7 cellular contexts compared by ENCODE assay signal in the genomic region with DNA sequence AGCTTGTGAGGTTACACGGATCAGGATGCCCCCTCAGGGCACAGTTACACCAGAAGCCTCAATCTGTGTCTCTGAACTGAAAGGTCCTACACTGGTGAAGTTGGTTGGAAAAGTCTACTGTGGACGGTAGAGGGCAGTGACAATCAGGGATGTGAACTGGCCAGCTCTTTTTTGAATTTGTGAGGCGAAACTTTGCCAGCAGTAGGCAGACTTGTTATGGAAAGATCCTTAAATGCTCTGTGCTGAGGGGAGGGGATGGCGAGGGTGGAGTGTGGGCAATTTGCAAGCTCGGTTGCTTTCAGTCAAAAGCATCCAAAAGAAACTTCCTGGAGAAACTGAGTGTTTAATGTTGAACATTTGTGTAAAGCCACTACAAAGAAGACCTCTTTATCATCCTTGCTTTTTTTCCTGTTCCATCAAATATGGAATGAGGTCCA.
DNase-seq lines count a peak whose midpoint lies in the region; ATAC-seq and TF ChIP-seq lines count a peak whose summit lies in the region.

No MANE protein-coding gene starts in this region.

- no peaks in the 10 kb centered on the region for H3K9me3 ChIP-seq in liver (ENCODE audit: control insufficient read depth in 4 of 4, low read length in 3 of 4)

- H3K4me1 ChIP-seq in liver (ENCODE audit: control insufficient read depth in 4 of 4, insufficient read depth in 4 of 4, low read length in 3 of 4) = peaks cover 0 to 3% (median 0%) of the 10 kb centered on the region in 4 donors

- ATAC-seq in HG02759 (IDR thresholded peaks at IDR 0.05; ENCODE audit: unreplicated experiment) = no peak

- peak; percentile 79 for TF ChIP-seq CTCF in liver (IDR thresholded peaks at IDR 0.05; ENCODE audit: low read depth, low read length, missing input control)
- peak; percentile 83 for TF ChIP-seq CTCF in type B pancreatic cell (conservative IDR thresholded peaks at IDR 0.05)

- H3K9me3 Mint-ChIP-seq in type B pancreatic cell = no peaks in the 10 kb centered on the region

- H3K36me3 ChIP-seq in liver (ENCODE audit: control insufficient read depth in 4 of 4, insufficient read depth in 3 of 4, low read depth in 1 of 4, low read length in 3 of 4) = no peaks in the 10 kb centered on the region

- H3K27me3 ChIP-seq in liver (ENCODE audit: control insufficient read depth in 4 of 4, insufficient read depth in 4 of 4, low read length in 3 of 4) = peaks cover 0 to 2% (median 0%) of the 10 kb centered on the region in 4 donors

- H3K4me3 Mint-ChIP-seq in type B pancreatic cell = no peak overlapping the region

- H3K4me1 Mint-ChIP-seq in type B pancreatic cell (ENCODE audit: unreplicated experiment) = peaks cover 9% of the 10 kb centered on the region

- H3K4me3 ChIP-seq in liver (ENCODE audit: low read depth in 1 of 3, low read length in 3 of 3) = no peak overlapping the region

- WGBS in liver = 3% methylated on average over 5 of the region's 5 CpGs

- no peak overlapping the region for H3K27ac ChIP-seq in liver (ENCODE audit: low read depth in 1 of 2, low read length in 2 of 2)

- no peak overlapping the region for H3K9ac ChIP-seq in liver (ENCODE audit: low read depth in 1 of 2, low read length in 2 of 2)

- H3K36me3 Mint-ChIP-seq in type B pancreatic cell = peaks cover 7% of the 10 kb centered on the region

- peak; percentile 85 for DNase-seq in ELR (ENCODE audit: low read depth)
- DNase-seq in SHP77 (lab: John Stamatoyannopoulos, UW) = peak; percentile 60 to 72
- DNase-seq in ecto neural progenitor cell (ENCODE audit: low spot score) = peak; percentile 69
- DNase-seq in type B pancreatic cell (ENCODE audit: extremely low spot score, unreplicated experiment) = no peak

- no peaks in the 10 kb centered on the region for H3K27me3 Mint-ChIP-seq in type B pancreatic cell

- TF ChIP-seq RAD21 in Ishikawa (IDR thresholded peaks at IDR 0.05; ENCODE audit: low read depth) (peak; percentile 94), liver (IDR thresholded peaks at IDR 0.05) (peak; percentile 99)

- TF ChIP-seq EP300 in Ishikawa (IDR thresholded peaks at IDR 0.05; ENCODE audit: borderline replicate concordance) = no peak

- H3K27ac Mint-ChIP-seq in type B pancreatic cell = peak overlapping the region; percentile 5

TF ChIP-seq in Ishikawa, 13 proteins besides CTCF, POLR2A, EP300 and RAD21:
- no peak for TF ChIP-seq FOXM1 (IDR thresholded peaks at IDR 0.05; ENCODE audit: borderline replicate concordance, low read depth)
- no peak for TF ChIP-seq CEBPB (IDR thresholded peaks at IDR 0.05)
- TF ChIP-seq EGR1 (IDR thresholded peaks at IDR 0.05) = no peak
- no peak for TF ChIP-seq CREB1 (IDR thresholded peaks at IDR 0.05; ENCODE audit: low read depth)
- TF ChIP-seq ZBTB7A (IDR thresholded peaks at IDR 0.05; ENCODE audit: low read depth) = no peak
- no peak for TF ChIP-seq TEAD4 (IDR thresholded peaks at IDR 0.05)
- TF ChIP-seq, protein P1, sequence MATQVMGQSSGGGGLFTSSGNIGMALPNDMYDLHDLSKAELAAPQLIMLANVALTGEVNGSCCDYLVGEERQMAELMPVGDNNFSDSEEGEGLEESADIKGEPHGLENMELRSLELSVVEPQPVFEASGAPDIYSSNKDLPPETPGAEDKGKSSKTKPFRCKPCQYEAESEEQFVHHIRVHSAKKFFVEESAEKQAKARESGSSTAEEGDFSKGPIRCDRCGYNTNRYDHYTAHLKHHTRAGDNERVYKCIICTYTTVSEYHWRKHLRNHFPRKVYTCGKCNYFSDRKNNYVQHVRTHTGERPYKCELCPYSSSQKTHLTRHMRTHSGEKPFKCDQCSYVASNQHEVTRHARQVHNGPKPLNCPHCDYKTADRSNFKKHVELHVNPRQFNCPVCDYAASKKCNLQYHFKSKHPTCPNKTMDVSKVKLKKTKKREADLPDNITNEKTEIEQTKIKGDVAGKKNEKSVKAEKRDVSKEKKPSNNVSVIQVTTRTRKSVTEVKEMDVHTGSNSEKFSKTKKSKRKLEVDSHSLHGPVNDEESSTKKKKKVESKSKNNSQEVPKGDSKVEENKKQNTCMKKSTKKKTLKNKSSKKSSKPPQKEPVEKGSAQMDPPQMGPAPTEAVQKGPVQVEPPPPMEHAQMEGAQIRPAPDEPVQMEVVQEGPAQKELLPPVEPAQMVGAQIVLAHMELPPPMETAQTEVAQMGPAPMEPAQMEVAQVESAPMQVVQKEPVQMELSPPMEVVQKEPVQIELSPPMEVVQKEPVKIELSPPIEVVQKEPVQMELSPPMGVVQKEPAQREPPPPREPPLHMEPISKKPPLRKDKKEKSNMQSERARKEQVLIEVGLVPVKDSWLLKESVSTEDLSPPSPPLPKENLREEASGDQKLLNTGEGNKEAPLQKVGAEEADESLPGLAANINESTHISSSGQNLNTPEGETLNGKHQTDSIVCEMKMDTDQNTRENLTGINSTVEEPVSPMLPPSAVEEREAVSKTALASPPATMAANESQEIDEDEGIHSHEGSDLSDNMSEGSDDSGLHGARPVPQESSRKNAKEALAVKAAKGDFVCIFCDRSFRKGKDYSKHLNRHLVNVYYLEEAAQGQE (IDR thresholded peaks at IDR 0.05; ENCODE audit: low read depth) = no peak
- TF ChIP-seq YY1 (IDR thresholded peaks at IDR 0.05; ENCODE audit: low read depth) = no peak
- no peak for TF ChIP-seq NFIC (IDR thresholded peaks at IDR 0.05)
- TF ChIP-seq TAF1 (IDR thresholded peaks at IDR 0.05; ENCODE audit: low read depth) = no peak
- TF ChIP-seq, protein P2, sequence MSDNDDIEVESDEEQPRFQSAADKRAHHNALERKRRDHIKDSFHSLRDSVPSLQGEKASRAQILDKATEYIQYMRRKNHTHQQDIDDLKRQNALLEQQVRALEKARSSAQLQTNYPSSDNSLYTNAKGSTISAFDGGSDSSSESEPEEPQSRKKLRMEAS (IDR thresholded peaks at IDR 0.05) = no peak
- TF ChIP-seq, protein P3, sequence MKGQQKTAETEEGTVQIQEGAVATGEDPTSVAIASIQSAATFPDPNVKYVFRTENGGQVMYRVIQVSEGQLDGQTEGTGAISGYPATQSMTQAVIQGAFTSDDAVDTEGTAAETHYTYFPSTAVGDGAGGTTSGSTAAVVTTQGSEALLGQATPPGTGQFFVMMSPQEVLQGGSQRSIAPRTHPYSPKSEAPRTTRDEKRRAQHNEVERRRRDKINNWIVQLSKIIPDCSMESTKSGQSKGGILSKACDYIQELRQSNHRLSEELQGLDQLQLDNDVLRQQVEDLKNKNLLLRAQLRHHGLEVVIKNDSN (IDR thresholded peaks at IDR 0.05) = no peak
- TF ChIP-seq TCF12 (IDR thresholded peaks at IDR 0.05; ENCODE audit: low read depth) = no peak

TF ChIP-seq in liver, 16 proteins besides CTCF, POLR2A, EP300 and RAD21 (continues in another document):
- TF ChIP-seq EGR1 (IDR thresholded peaks at IDR 0.05; ENCODE audit: low read depth in 2 of 2) = no peak
- TF ChIP-seq NR2F2 (IDR thresholded peaks at IDR 0.05) = no peak
- no peak for TF ChIP-seq HNF4G (IDR thresholded peaks at IDR 0.05)
- TF ChIP-seq HNF4A (conservative IDR thresholded peaks at IDR 0.05) = no peak
- TF ChIP-seq RXRA (IDR thresholded peaks at IDR 0.05) = peak; percentile 34 to 59
- TF ChIP-seq JUND (IDR thresholded peaks at IDR 0.05) = no peak
- TF ChIP-seq FOXA2 (IDR thresholded peaks at IDR 0.05) = no peak
- TF ChIP-seq, protein P1 (IDR thresholded peaks at IDR 0.05) = peak; percentile 21
- no peak for TF ChIP-seq FOXA1 (IDR thresholded peaks at IDR 0.05)
- TF ChIP-seq SP1 (IDR thresholded peaks at IDR 0.05) = no peak
- TF ChIP-seq, protein P4, sequence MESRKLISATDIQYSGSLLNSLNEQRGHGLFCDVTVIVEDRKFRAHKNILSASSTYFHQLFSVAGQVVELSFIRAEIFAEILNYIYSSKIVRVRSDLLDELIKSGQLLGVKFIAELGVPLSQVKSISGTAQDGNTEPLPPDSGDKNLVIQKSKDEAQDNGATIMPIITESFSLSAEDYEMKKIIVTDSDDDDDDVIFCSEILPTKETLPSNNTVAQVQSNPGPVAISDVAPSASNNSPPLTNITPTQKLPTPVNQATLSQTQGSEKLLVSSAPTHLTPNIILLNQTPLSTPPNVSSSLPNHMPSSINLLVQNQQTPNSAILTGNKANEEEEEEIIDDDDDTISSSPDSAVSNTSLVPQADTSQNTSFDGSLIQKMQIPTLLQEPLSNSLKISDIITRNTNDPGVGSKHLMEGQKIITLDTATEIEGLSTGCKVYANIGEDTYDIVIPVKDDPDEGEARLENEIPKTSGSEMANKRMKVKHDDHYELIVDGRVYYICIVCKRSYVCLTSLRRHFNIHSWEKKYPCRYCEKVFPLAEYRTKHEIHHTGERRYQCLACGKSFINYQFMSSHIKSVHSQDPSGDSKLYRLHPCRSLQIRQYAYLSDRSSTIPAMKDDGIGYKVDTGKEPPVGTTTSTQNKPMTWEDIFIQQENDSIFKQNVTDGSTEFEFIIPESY (IDR thresholded peaks at IDR 0.05) = no peak
- no peak for TF ChIP-seq TAF1 (conservative IDR thresholded peaks at IDR 0.05)
- TF ChIP-seq, protein P2 (IDR thresholded peaks at IDR 0.05) = no peak
- TF ChIP-seq GABPA (IDR thresholded peaks at IDR 0.05 in 1 of 2, conservative IDR thresholded peaks at IDR 0.05 in 1 of 2) = no peak
